ENCODE assay signal across 1 cellular context in genomic region chr22:41446639-41447434, GRCh38.
TF ChIP-seq lines count a peak whose summit lies in the region.

TSS of gene TOB2 (minus strand) at chr22:41446801. CDS start at chr22:41437345, 9,456 bp downstream.

TF ChIP-seq in HepG2, 621 proteins besides CTCF, POLR2A, EP300 and RAD21 (continued from another document and continues in another):
- TF ChIP-seq, protein P1, sequence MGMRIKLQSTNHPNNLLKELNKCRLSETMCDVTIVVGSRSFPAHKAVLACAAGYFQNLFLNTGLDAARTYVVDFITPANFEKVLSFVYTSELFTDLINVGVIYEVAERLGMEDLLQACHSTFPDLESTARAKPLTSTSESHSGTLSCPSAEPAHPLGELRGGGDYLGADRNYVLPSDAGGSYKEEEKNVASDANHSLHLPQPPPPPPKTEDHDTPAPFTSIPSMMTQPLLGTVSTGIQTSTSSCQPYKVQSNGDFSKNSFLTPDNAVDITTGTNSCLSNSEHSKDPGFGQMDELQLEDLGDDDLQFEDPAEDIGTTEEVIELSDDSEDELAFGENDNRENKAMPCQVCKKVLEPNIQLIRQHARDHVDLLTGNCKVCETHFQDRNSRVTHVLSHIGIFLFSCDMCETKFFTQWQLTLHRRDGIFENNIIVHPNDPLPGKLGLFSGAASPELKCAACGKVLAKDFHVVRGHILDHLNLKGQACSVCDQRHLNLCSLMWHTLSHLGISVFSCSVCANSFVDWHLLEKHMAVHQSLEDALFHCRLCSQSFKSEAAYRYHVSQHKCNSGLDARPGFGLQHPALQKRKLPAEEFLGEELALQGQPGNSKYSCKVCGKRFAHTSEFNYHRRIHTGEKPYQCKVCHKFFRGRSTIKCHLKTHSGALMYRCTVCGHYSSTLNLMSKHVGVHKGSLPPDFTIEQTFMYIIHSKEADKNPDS (CRISPR knock-in tag; IDR thresholded peaks at IDR 0.05) = peak; percentile 48; the same call in 1 of the 2 replicates
- TF ChIP-seq YEATS2 (CRISPR knock-in tag; IDR thresholded peaks at IDR 0.05; ENCODE audit: borderline replicate concordance) (peak; percentile 93), THYN1 (CRISPR knock-in tag; IDR thresholded peaks at IDR 0.05; ENCODE audit: borderline replicate concordance, low read depth) (no peak), ZFX (CRISPR knock-in tag; IDR thresholded peaks at IDR 0.05; ENCODE audit: low read depth) (peak; percentile 89), POLR2AphosphoS2 (IDR thresholded peaks at IDR 0.05; ENCODE audit: low read depth, low read length) (peak; percentile 95), ESRRA (CRISPR knock-in tag; IDR thresholded peaks at IDR 0.05; ENCODE audit: low read depth) (peak; percentile 88), ARNT (IDR thresholded peaks at IDR 0.05) (no peak), SMYD3 (CRISPR knock-in tag; IDR thresholded peaks at IDR 0.05) (peak; percentile 30; the same call in 1 of the 2 replicates), SMC3 (IDR thresholded peaks at IDR 0.05; ENCODE audit: low read length) (peak; percentile 4; the same call in 1 of the 2 replicates), ZNF7 (CRISPR knock-in tag; IDR thresholded peaks at IDR 0.05) (no peak), TOPORS (CRISPR knock-in tag; IDR thresholded peaks at IDR 0.05) (peak; percentile 65), ZNF556 (CRISPR knock-in tag; IDR thresholded peaks at IDR 0.05; ENCODE audit: borderline replicate concordance) (peak; percentile 97), KDM4B (CRISPR knock-in tag; IDR thresholded peaks at IDR 0.05) (peak; percentile 94), PAXIP1 (CRISPR knock-in tag; conservative IDR thresholded peaks at IDR 0.05) (peak; percentile 74), ZNF761 (CRISPR knock-in tag; conservative IDR thresholded peaks at IDR 0.05) (peak; percentile 94), ZNF383 (CRISPR knock-in tag; IDR thresholded peaks at IDR 0.05; ENCODE audit: borderline replicate concordance) (0 out of 2 replicates have a peak, but pooled peaks have one; percentile 61), NCOA1 (CRISPR knock-in tag; IDR thresholded peaks at IDR 0.05) (peak; percentile 83; the same call in 1 of the 2 replicates), NFE2 (CRISPR knock-in tag; IDR thresholded peaks at IDR 0.05) (no peak), PATZ1 (CRISPR knock-in tag; IDR thresholded peaks at IDR 0.05) (peak; percentile 96), FOXJ3 (CRISPR knock-in tag; IDR thresholded peaks at IDR 0.05; ENCODE audit: borderline replicate concordance) (peak; percentile 75), KDM1A (CRISPR knock-in tag; IDR thresholded peaks at IDR 0.05) (no peak), BRCA1 (CRISPR knock-in tag; IDR thresholded peaks at IDR 0.05) (peak; percentile 90; the same call in 1 of the 2 replicates), ZNF3 (CRISPR knock-in tag; IDR thresholded peaks at IDR 0.05) (no peak; the same call in 1 of the 2 replicates), ZZZ3 (CRISPR knock-in tag; IDR thresholded peaks at IDR 0.05; ENCODE audit: borderline replicate concordance) (peak; percentile 83; the same call in 1 of the 2 replicates), ZNF782 (CRISPR knock-in tag; IDR thresholded peaks at IDR 0.05; ENCODE audit: borderline replicate concordance) (peak; percentile 94), HMGA1 (CRISPR knock-in tag; conservative IDR thresholded peaks at IDR 0.05) (no peak), IRF2 (CRISPR knock-in tag; IDR thresholded peaks at IDR 0.05) (peak; percentile 98), ATRX (CRISPR knock-in tag; IDR thresholded peaks at IDR 0.05; ENCODE audit: borderline replicate concordance) (no peak), MNT (IDR thresholded peaks at IDR 0.05) (peak; percentile 48), BRD4 (CRISPR knock-in tag; IDR thresholded peaks at IDR 0.05) (peak; percentile 92; the same call in 1 of the 2 replicates), ZNF737 (CRISPR knock-in tag; IDR thresholded peaks at IDR 0.05; ENCODE audit: borderline replicate concordance) (no peak), ISL2 (CRISPR knock-in tag; IDR thresholded peaks at IDR 0.05) (peak; percentile 89), HES4 (CRISPR knock-in tag; IDR thresholded peaks at IDR 0.05; ENCODE audit: borderline replicate concordance) (0 out of 2 replicates have a peak, but pooled peaks have one; percentile 84), ZSCAN29 (CRISPR knock-in tag; conservative IDR thresholded peaks at IDR 0.05) (peak; percentile 79; the same call in 1 of the 2 replicates), SALL1 (CRISPR knock-in tag; IDR thresholded peaks at IDR 0.05) (peak; percentile 96), ZNF790 (CRISPR knock-in tag; IDR thresholded peaks at IDR 0.05; ENCODE audit: borderline replicate concordance) (peak; percentile 97), IKZF5 (CRISPR knock-in tag; IDR thresholded peaks at IDR 0.05) (peak; percentile 98), ERF (CRISPR knock-in tag; IDR thresholded peaks at IDR 0.05) (peak; percentile 99), ZFP90 (CRISPR knock-in tag; IDR thresholded peaks at IDR 0.05; ENCODE audit: borderline replicate concordance) (peak; percentile 75; the same call in 1 of the 2 replicates), ZNF775 (CRISPR knock-in tag; IDR thresholded peaks at IDR 0.05; ENCODE audit: borderline replicate concordance) (no peak; the same call in 1 of the 2 replicates), ZNF563 (CRISPR knock-in tag; IDR thresholded peaks at IDR 0.05) (peak; percentile 86), ZNF773 (CRISPR knock-in tag; IDR thresholded peaks at IDR 0.05; ENCODE audit: borderline replicate concordance) (peak; percentile 94; the same call in 1 of the 2 replicates), CCAR2 (optimal IDR thresholded peaks at IDR 0.05; ENCODE audit: low read depth, low read length) (peak; percentile 62), ZNF10 (CRISPR knock-in tag; IDR thresholded peaks at IDR 0.05; ENCODE audit: borderline replicate concordance, low read depth) (no peak), RARG (CRISPR knock-in tag; IDR thresholded peaks at IDR 0.05; ENCODE audit: low read depth) (0 out of 2 replicates have a peak, but pooled peaks have one; percentile 46), RBFOX2 (IDR thresholded peaks at IDR 0.05; ENCODE audit: low read depth, low read length) (peak; percentile 95)
- TF ChIP-seq, protein P2, sequence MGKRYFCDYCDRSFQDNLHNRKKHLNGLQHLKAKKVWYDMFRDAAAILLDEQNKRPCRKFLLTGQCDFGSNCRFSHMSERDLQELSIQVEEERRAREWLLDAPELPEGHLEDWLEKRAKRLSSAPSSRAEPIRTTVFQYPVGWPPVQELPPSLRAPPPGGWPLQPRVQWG (CRISPR knock-in tag; IDR thresholded peaks at IDR 0.05; ENCODE audit: borderline replicate concordance, low read depth) = no peak
- TF ChIP-seq, protein P3, sequence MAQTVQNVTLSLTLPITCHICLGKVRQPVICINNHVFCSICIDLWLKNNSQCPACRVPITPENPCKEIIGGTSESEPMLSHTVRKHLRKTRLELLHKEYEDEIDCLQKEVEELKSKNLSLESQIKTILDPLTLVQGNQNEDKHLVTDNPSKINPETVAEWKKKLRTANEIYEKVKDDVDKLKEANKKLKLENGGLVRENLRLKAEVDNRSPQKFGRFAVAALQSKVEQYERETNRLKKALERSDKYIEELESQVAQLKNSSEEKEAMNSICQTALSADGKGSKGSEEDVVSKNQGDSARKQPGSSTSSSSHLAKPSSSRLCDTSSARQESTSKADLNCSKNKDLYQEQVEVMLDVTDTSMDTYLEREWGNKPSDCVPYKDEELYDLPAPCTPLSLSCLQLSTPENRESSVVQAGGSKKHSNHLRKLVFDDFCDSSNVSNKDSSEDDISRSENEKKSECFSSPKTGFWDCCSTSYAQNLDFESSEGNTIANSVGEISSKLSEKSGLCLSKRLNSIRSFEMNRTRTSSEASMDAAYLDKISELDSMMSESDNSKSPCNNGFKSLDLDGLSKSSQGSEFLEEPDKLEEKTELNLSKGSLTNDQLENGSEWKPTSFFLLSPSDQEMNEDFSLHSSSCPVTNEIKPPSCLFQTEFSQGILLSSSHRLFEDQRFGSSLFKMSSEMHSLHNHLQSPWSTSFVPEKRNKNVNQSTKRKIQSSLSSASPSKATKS (CRISPR knock-in tag; IDR thresholded peaks at IDR 0.05) = peak; percentile 99
- TF ChIP-seq, protein P4, sequence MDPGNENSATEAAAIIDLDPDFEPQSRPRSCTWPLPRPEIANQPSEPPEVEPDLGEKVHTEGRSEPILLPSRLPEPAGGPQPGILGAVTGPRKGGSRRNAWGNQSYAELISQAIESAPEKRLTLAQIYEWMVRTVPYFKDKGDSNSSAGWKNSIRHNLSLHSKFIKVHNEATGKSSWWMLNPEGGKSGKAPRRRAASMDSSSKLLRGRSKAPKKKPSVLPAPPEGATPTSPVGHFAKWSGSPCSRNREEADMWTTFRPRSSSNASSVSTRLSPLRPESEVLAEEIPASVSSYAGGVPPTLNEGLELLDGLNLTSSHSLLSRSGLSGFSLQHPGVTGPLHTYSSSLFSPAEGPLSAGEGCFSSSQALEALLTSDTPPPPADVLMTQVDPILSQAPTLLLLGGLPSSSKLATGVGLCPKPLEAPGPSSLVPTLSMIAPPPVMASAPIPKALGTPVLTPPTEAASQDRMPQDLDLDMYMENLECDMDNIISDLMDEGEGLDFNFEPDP (CRISPR knock-in tag; conservative IDR thresholded peaks at IDR 0.05) = peak; percentile 58; the same call in 1 of the 2 replicates
- TF ChIP-seq, protein P5, sequence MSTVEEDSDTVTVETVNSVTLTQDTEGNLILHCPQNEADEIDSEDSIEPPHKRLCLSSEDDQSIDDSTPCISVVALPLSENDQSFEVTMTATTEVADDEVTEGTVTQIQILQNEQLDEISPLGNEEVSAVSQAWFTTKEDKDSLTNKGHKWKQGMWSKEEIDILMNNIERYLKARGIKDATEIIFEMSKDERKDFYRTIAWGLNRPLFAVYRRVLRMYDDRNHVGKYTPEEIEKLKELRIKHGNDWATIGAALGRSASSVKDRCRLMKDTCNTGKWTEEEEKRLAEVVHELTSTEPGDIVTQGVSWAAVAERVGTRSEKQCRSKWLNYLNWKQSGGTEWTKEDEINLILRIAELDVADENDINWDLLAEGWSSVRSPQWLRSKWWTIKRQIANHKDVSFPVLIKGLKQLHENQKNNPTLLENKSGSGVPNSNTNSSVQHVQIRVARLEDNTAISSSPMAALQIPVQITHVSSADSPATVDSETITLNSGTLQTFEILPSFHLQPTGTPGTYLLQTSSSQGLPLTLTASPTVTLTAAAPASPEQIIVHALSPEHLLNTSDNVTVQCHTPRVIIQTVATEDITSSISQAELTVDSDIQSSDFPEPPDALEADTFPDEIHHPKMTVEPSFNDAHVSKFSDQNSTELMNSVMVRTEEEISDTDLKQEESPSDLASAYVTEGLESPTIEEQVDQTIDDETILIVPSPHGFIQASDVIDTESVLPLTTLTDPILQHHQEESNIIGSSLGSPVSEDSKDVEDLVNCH (CRISPR knock-in tag; IDR thresholded peaks at IDR 0.05) = no peak
